Comparison of ENCODE assay signal across 1 cellular context in genomic region chr20:17518339-17519052, GRCh38.
TF ChIP-seq lines count a peak whose summit lies in the region.

No MANE protein-coding gene starts in this region.

TF ChIP-seq in HCT116, 20 proteins besides CTCF, POLR2A, EP300 and RAD21 (continued from another document):
- TF ChIP-seq REST (IDR thresholded peaks at IDR 0.05; ENCODE audit: low read depth) (no peak), SP1 (IDR thresholded peaks at IDR 0.05; ENCODE audit: low read depth) (no peak), POLR2AphosphoS5 (IDR thresholded peaks at IDR 0.05; ENCODE audit: low read depth, low read length) (no peak), ZBTB33 (IDR thresholded peaks at IDR 0.05; ENCODE audit: extremely low read depth, insufficient replicate concordance, low read length) (no peak), TCF7L2 (IDR thresholded peaks at IDR 0.05; ENCODE audit: borderline replicate concordance, extremely low read depth, insufficient read depth, insufficient read length) (no peak)
